24 cellular contexts compared by ENCODE assay signal in the genomic region with DNA sequence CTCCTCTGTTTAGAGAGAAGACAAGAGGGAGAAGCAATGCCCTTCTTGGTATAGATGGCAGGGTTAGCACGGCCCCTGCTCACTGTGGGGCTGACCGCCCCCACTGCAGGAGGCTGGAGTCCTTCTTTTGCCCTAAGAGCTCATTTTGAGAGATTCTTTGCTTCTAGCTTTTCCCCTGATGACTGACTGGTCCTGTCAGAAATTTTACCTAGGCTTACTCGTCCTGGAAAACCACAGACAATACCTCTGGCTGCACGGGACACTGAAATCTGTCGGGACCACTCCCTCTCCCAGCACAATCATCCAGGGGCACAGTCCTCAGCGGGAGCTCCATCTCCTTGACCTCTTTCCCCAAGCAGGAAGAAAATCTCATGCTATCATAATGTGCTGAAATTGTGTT.
"Had no signal": no experiment of that assay in that cellular context is flagged by ENCODE, and none has a peak within 500 bp of the region (broad histone marks: within the 10 kb centered on the region; RNA-seq: fewer than 3 reads in every experiment).

No MANE protein-coding gene starts in this region.

- FAIRE-seq: colon, endometrium, kidney had no signal

- H3K36me3 Mint-ChIP-seq: immature natural killer cell; naive thymus-derived CD4-positive, alpha-beta T cell; stimulated activated naive B cell treated with anti-CD40 and anti-IgM and Interleukin-4, amounts not matched to agents 10 μg/mL and 1 μg/mL and 100 μg/mL, for 72 hours had no signal

- ATAC-seq: esophagus mucosa; gastrocnemius medialis; left cardiac atrium; naive thymus-derived CD4-positive, alpha-beta T cell; stimulated activated naive B cell treated with anti-CD40 and anti-IgM and Interleukin-4, amounts not matched to agents 10 μg/mL and 1 μg/mL and 100 μg/mL, for 72 hours; stimulated activated naive CD8-positive, alpha-beta T cell treated with anti-CD3 and anti-CD28 coated beads, Interleukin-15, amount 100 ng/mL, for 72 hours; upper lobe of right lung had no signal

- H3K4me3 Mint-ChIP-seq: immature natural killer cell; naive thymus-derived CD4-positive, alpha-beta T cell; nephron progenitor cell; stimulated activated naive B cell treated with anti-CD40 and anti-IgM and Interleukin-4, amounts not matched to agents 10 μg/mL and 1 μg/mL and 100 μg/mL, for 72 hours; stimulated activated naive CD8-positive, alpha-beta T cell treated with anti-CD3 and anti-CD28 coated beads, Interleukin-15, amount 100 ng/mL, for 72 hours had no signal

- H3K27ac Mint-ChIP-seq: immature natural killer cell; naive thymus-derived CD4-positive, alpha-beta T cell; nephron progenitor cell; stimulated activated naive B cell treated with anti-CD40 and anti-IgM and Interleukin-4, amounts not matched to agents 10 μg/mL and 1 μg/mL and 100 μg/mL, for 72 hours; stimulated activated naive CD8-positive, alpha-beta T cell treated with anti-CD3 and anti-CD28 coated beads, Interleukin-15, amount 100 ng/mL, for 72 hours had no signal

- H3K9me3 ChIP-seq: gastrocnemius medialis, neutrophil, right atrium auricular region, sigmoid colon, testis, tibial nerve, upper lobe of right lung, vagina had no signal

- H3K36me3 ChIP-seq: gastrocnemius medialis, neutrophil, right atrium auricular region, sigmoid colon, tibial nerve, upper lobe of right lung, vagina had no signal

- H3K9me3 Mint-ChIP-seq: immature natural killer cell; stimulated activated naive B cell treated with anti-CD40 and anti-IgM and Interleukin-4, amounts not matched to agents 10 μg/mL and 1 μg/mL and 100 μg/mL, for 72 hours; stimulated activated naive CD8-positive, alpha-beta T cell treated with anti-CD3 and anti-CD28 coated beads, Interleukin-15, amount 100 ng/mL, for 72 hours had no signal

- H3K4me1 Mint-ChIP-seq: stimulated activated naive CD8-positive, alpha-beta T cell treated with anti-CD3 and anti-CD28 coated beads, Interleukin-15, amount 100 ng/mL, for 72 hours had no signal

- H3K27ac ChIP-seq: gastrocnemius medialis, neutrophil, right atrium auricular region, sigmoid colon, skin epidermis, testis, tibial nerve, upper lobe of right lung, vagina had no signal

- H3K27me3 ChIP-seq: gastrocnemius medialis, neutrophil, right atrium auricular region, sigmoid colon, testis, tibial nerve, upper lobe of right lung, vagina had no signal

- H3K4me1 ChIP-seq: gastrocnemius medialis, right atrium auricular region, sigmoid colon, testis, tibial nerve, upper lobe of right lung, vagina had no signal

- H3K4me3 ChIP-seq: gastrocnemius medialis, right atrium auricular region, sigmoid colon, skin epidermis, testis, tibial nerve, upper lobe of right lung, vagina had no signal

- DNase-seq: dermis blood vessel endothelial cell; effector CD4-positive, alpha-beta T cell; gastrocnemius medialis; kidney; left cardiac atrium; naive thymus-derived CD4-positive, alpha-beta T cell; nephron progenitor cell; posterior cingulate gyrus; sigmoid colon; stimulated activated CD4-positive, alpha-beta T cell treated with anti-CD3 and anti-CD28 coated beads, Interleukin-2, amount 100 ng/mL, for 24 hours; stimulated activated CD4-positive, alpha-beta T cell treated with anti-CD3 and anti-CD28 coated beads, Interleukin-4, amount 100 ng/mL, for 4 hours; stimulated activated naive B cell treated with anti-CD40 and anti-IgM and Interleukin-4, amounts not matched to agents 10 μg/mL and 1 μg/mL and 100 μg/mL, for 72 hours; stimulated activated naive CD8-positive, alpha-beta T cell treated with anti-CD3 and anti-CD28 coated beads, Interleukin-15, amount 100 ng/mL, for 72 hours; testis; upper lobe of right lung had no signal
